Comparison of ENCODE assay signal across 19 cellular contexts in the genomic region with DNA sequence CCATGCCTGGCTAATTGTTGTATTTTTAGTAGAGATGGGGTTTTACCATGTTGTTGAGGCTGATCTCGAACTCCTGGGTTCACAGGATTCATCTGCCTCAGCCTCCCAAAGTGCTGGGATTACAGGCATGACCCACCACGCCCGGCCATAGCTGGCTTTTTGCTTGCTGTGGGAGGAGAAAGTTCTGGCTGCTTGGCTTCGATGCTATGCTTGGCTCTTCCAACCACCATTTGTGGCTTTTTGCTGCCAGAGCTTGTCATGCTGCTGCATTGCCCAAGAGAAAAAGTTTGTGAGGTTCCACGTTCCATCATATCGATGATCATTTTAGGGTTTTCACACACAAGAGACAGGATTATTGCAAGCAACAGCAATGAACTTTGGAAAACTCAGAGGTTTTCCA. TPM values are rescaled to one million over a fixed set of nuclear protein-coding genes. Genes with fewer than 3 reads are reported as not detected.
A peak's percentile ranks its signal among the peaks of the same experiment; 100 is the strongest.
DNase-seq lines count a peak whose midpoint lies in the region; ATAC-seq and TF ChIP-seq lines count a peak whose summit lies in the region.
"Had no signal": no experiment of that assay in that cellular context is flagged by ENCODE, and none has a peak within 500 bp of the region (broad histone marks: within the 10 kb centered on the region; RNA-seq: fewer than 3 reads in every experiment).

No MANE protein-coding gene starts in this region.

- DNase-seq in AG08395 (ENCODE audit: low spot score) (peak; percentile 55), GM23248 (peak; percentile 54), fibroblast of mammary gland (ENCODE audit: low read depth) (peak; percentile 24), posterior vena cava (ENCODE audit: low spot score) (peak; percentile 85), ovary (no peak), occipital lobe (lab: John Stamatoyannopoulos, UW) (no peak)
- DNase-seq in activated CD4-positive, alpha-beta memory T cell treated with anti-CD3 and anti-CD28 coated beads, Interleukin-2, amount 10 ng/mL, durations not matched to agents 7 days and 5 days, result no peak
- DNase-seq: BE2C; CD8-positive, alpha-beta T cell; DND-41; GDM1; GOT3; HFFc6; MV-4-11; NCI-H1417 treated with DMSO at 0.1 percent for 48 hours; NCI-H2081; NCI-H526; PC-3 had no signal

- no peak overlapping the region for H3K4me2 ChIP-seq in GM23248 (ENCODE audit: unreplicated experiment)

- no peak overlapping the region for H3K4me3 Mint-ChIP-seq in activated CD4-positive, alpha-beta memory T cell treated with anti-CD3 and anti-CD28 coated beads, Interleukin-2, amount 10 ng/mL, durations not matched to agents 7 days and 5 days
- H3K4me3 Mint-ChIP-seq: CD8-positive, alpha-beta T cell; HFFc6 had no signal

- no peak overlapping the region for H3K4me3 ChIP-seq in GM23248
- H3K4me3 ChIP-seq in fibroblast of mammary gland (ENCODE audit: control insufficient read depth, low read depth, low read length), result no peak overlapping the region
- no peak overlapping the region for H3K4me3 ChIP-seq in ovary

- no peak for ATAC-seq in GM21723 (IDR thresholded peaks at IDR 0.05; ENCODE audit: unreplicated experiment)
- ATAC-seq: CD8-positive, alpha-beta T cell; PC-3 had no signal

- H3K27me3 ChIP-seq in GM23248 (replicated peaks; ENCODE audit: insufficient read depth) (no peaks in the 10 kb centered on the region), ovary (no peaks in the 10 kb centered on the region)
- H3K27me3 ChIP-seq: BE2C had no signal

- no peak for TF ChIP-seq POLR2A in ovary (IDR thresholded peaks at IDR 0.05)

- POLR2A ChIA-PET in activated CD4-positive, alpha-beta memory T cell treated with anti-CD3 and anti-CD28 coated beads, Interleukin-2, amount 10 ng/mL, durations not matched to agents 7 days and 5 days (lab: Charles Lee), result no interaction called here

- in situ Hi-C loops in GM23248 (cut with MboI), result no loop called here

- no peaks in the 10 kb centered on the region for H3K36me3 Mint-ChIP-seq in activated CD4-positive, alpha-beta memory T cell treated with anti-CD3 and anti-CD28 coated beads, Interleukin-2, amount 10 ng/mL, durations not matched to agents 7 days and 5 days (ENCODE audit: low read depth)
- H3K36me3 Mint-ChIP-seq: CD8-positive, alpha-beta T cell had no signal

- peaks cover 6% of the 10 kb centered on the region; the same call in 1 of the 2 replicates for H4K20me1 ChIP-seq in GM23248 (ENCODE audit: insufficient read depth)

- H3K36me3 ChIP-seq in GM23248 (ENCODE audit: low read depth), result no peaks in the 10 kb centered on the region; the same call in none of the 2 replicates
- H3K36me3 ChIP-seq in ovary, result no peaks in the 10 kb centered on the region
- H3K36me3 ChIP-seq: BE2C had no signal

- H3K27me3 Mint-ChIP-seq in activated CD4-positive, alpha-beta memory T cell treated with anti-CD3 and anti-CD28 coated beads, Interleukin-2, amount 10 ng/mL, durations not matched to agents 7 days and 5 days, result peaks cover 2% of the 10 kb centered on the region

- 33 to 39% methylated on average over 5 to 6 of the region's 6 CpGs for WGBS in GM23248 (ENCODE audit: low coverage in 1 of 2, low lambda C conversion rate in 2 of 2, missing lambda C conversion rate in 2 of 2), 2 experiments
- 71 to 89% (median 88%) methylated on average over 6 of the region's 6 CpGs for WGBS in ovary, 3 donors

- intact Hi-C loops in posterior vena cava (cut with DNase I) (no loop called here), ovary (cut with DNase I) (no loop called here)

- H2AFZ ChIP-seq in GM23248, result no peak overlapping the region

- H3K4me1 Mint-ChIP-seq in activated CD4-positive, alpha-beta memory T cell treated with anti-CD3 and anti-CD28 coated beads, Interleukin-2, amount 10 ng/mL, durations not matched to agents 7 days and 5 days, result no peaks in the 10 kb centered on the region

- TF ChIP-seq EP300 in ovary (IDR thresholded peaks at IDR 0.05), result no peak

- peaks cover 100% of the 10 kb centered on the region for H3K79me2 ChIP-seq in GM23248 (ENCODE audit: insufficient read depth)

- peaks cover 8% of the 10 kb centered on the region; the same call in 1 of the 2 replicates for H3K4me1 ChIP-seq in GM23248 (ENCODE audit: insufficient read depth)
- H3K4me1 ChIP-seq in ovary (ENCODE audit: insufficient read depth), result peaks cover 6% of the 10 kb centered on the region
- H3K4me1 ChIP-seq: BE2C had no signal

- CTCF ChIA-PET in activated CD4-positive, alpha-beta memory T cell treated with anti-CD3 and anti-CD28 coated beads, Interleukin-2, amount 10 ng/mL, durations not matched to agents 7 days and 5 days (lab: Charles Lee), result no interaction called here

- no peaks in the 10 kb centered on the region for H3K9me2 ChIP-seq in GM23248 (ENCODE audit: insufficient read depth)

- H3K9me3 ChIP-seq in GM23248 (ENCODE audit: low read depth) (no peaks in the 10 kb centered on the region), ovary (no peaks in the 10 kb centered on the region)
- H3K9me3 ChIP-seq: BE2C had no signal

- no peak for TF ChIP-seq CTCF in fibroblast of mammary gland (conservative IDR thresholded peaks at IDR 0.05; ENCODE audit: control insufficient read depth, insufficient read depth, low read depth, low read length)
- TF ChIP-seq CTCF in ovary (IDR thresholded peaks at IDR 0.05), result no peak

- no peaks in the 10 kb centered on the region for H3F3A ChIP-seq in GM23248 (ENCODE audit: insufficient read depth)

- H3K27ac ChIP-seq in GM23248, result 0 out of 2 replicates have a peak overlapping the region, but pooled peaks have one; percentile 22
- no peak overlapping the region for H3K27ac ChIP-seq in ovary

- no peak overlapping the region for H3K9ac ChIP-seq in GM23248

- no peak overlapping the region for H3K27ac Mint-ChIP-seq in activated CD4-positive, alpha-beta memory T cell treated with anti-CD3 and anti-CD28 coated beads, Interleukin-2, amount 10 ng/mL, durations not matched to agents 7 days and 5 days
- H3K27ac Mint-ChIP-seq: CD8-positive, alpha-beta T cell; HFFc6 had no signal

- no peaks in the 10 kb centered on the region for H3K9me3 Mint-ChIP-seq in activated CD4-positive, alpha-beta memory T cell treated with anti-CD3 and anti-CD28 coated beads, Interleukin-2, amount 10 ng/mL, durations not matched to agents 7 days and 5 days
- H3K9me3 Mint-ChIP-seq: HFFc6 had no signal

RNA-seq across cellular contexts. Expression of a gene that starts 16.2 kb away (rescaled TPM):
- total RNA-seq in GM23248 (2014; rRNA removed; shearing (Covaris generic)), result 62.3 and 94.1 TPM in 2 replicates
- polyA plus RNA-seq in GM23248 (2016; fragmentation: Nextera tagmentation; extraction: Ambion mirVana), result 55.2 and 56.3 TPM in 2 replicates
- total RNA-seq in posterior vena cava, result 10 to 100 TPM; 63.6 to 64.0 TPM
- total RNA-seq in ovary, result 10 to 100 TPM; 22.6 to 77.5 (median 66.8) TPM
- polyA plus RNA-seq in ovary, result 10 to 100 TPM; 54.9 to 65.2 TPM
- total RNA-seq in activated CD4-positive, alpha-beta memory T cell treated with anti-CD3 and anti-CD28 coated beads, Interleukin-2, amount 10 ng/mL, durations not matched to agents 7 days and 5 days, result 1 to 10 TPM; 4.7 to 6.4 TPM
- 81.6 TPM for total RNA-seq in occipital lobe

RNA-seq across cellular contexts. Expression of a gene that starts 55.1 kb away (rescaled TPM):
- 0.54 and 2.8 TPM in 2 replicates for total RNA-seq in GM23248 (2014; rRNA removed; shearing (Covaris generic))
- polyA plus RNA-seq in GM23248 (2016; fragmentation: Nextera tagmentation; extraction: Ambion mirVana), result 0.91 and 1.4 TPM in 2 replicates
- 1 to 10 TPM; 7.0 to 7.2 TPM for total RNA-seq in posterior vena cava
- 10 to 100 TPM in 5 of 7 donors, 1 to 10 TPM in 2; 4.7 to 13.9 (median 11.0) TPM for total RNA-seq in ovary
- polyA plus RNA-seq in ovary, result 1 to 10 TPM; 3.8 to 7.0 TPM
- not detected for total RNA-seq in activated CD4-positive, alpha-beta memory T cell treated with anti-CD3 and anti-CD28 coated beads, Interleukin-2, amount 10 ng/mL, durations not matched to agents 7 days and 5 days
- 19.3 TPM for total RNA-seq in occipital lobe
- total RNA-seq: CD8-positive, alpha-beta T cell; HFFc6 had no signal

Comparison
In these comparisons a context has a peak if more than half of its experiments do, and no peak if none do; other contexts are left out.
1. DNase-seq: peak in AG08395 (single experiment), GM23248 (single experiment), fibroblast of mammary gland (single experiment) and posterior vena cava (single experiment); none in ovary (0 of 5), activated CD4-positive, alpha-beta memory T cell treated with anti-CD3 and anti-CD28 coated beads, Interleukin-2, amount 10 ng/mL, durations not matched to agents 7 days and 5 days (single experiment) and occipital lobe (single experiment).